ENCODE assay signal across 17 cellular contexts in the genomic region with DNA sequence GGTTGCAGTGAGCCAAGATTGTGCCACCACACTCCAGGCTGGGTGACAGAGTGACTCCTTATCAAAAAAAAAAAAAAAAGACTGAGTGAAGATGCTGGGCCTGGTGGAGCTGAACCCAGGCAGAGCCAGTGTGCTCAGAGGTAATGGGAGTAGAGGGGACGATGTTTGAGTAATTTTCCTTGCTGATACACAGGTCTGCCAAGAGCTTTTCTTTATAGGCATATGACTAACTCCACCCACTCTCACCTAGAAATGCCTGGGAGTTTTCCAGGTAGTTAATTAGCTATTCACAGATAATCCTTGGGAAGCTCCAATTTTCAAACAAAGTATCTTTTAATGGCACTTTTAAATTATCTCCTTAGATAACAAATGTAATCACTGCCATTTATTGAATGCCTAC.
"Had no signal": no experiment of that assay in that cellular context is flagged by ENCODE, and none has a peak within 500 bp of the region (broad histone marks: within the 10 kb centered on the region; RNA-seq: fewer than 3 reads in every experiment).

No MANE protein-coding gene starts in this region.

- H3K4me1 Mint-ChIP-seq: nephron progenitor cell had no signal

- H3K4me1 ChIP-seq: stomach had no signal

- H3K27ac ChIP-seq: dorsolateral prefrontal cortex, hepatocyte, stomach, thoracic aorta, transverse colon had no signal

- H3K4me3 ChIP-seq: dorsolateral prefrontal cortex, esophagus squamous epithelium, hepatocyte, stomach, thoracic aorta, transverse colon had no signal

- H3K4me3 Mint-ChIP-seq: naive thymus-derived CD4-positive, alpha-beta T cell; nephron progenitor cell had no signal

- H3K9me3 Mint-ChIP-seq: naive thymus-derived CD4-positive, alpha-beta T cell; nephron progenitor cell had no signal

- H3K79me2 ChIP-seq: hepatocyte had no signal

- DNase-seq: cortex of kidney; dorsolateral prefrontal cortex; effector CD8-positive, alpha-beta T cell; esophagus squamous epithelium; foreskin melanocyte; naive thymus-derived CD4-positive, alpha-beta T cell; nephron progenitor cell; posterior cingulate gyrus; right cardiac atrium; small intestine; stimulated activated CD4-positive, alpha-beta T cell treated with anti-CD3 and anti-CD28 coated beads, Interleukin-12 subunit alpha, Interleukin-12 subunit beta, amount 100 ng/mL, for 4 hours; stimulated activated naive CD4-positive, alpha-beta T cell; stomach; substantia nigra; transverse colon had no signal

- H3K36me3 ChIP-seq: esophagus squamous epithelium, stomach, thoracic aorta, transverse colon had no signal

- H3K4me2 ChIP-seq: hepatocyte had no signal

- H3K36me3 Mint-ChIP-seq: naive thymus-derived CD4-positive, alpha-beta T cell had no signal

- H2AFZ ChIP-seq: hepatocyte had no signal

- H3K27ac Mint-ChIP-seq: naive thymus-derived CD4-positive, alpha-beta T cell; nephron progenitor cell had no signal

- ATAC-seq: naive thymus-derived CD4-positive, alpha-beta T cell; right cardiac atrium had no signal

- H3K27me3 ChIP-seq: dorsolateral prefrontal cortex, esophagus squamous epithelium, hepatocyte, stomach, transverse colon had no signal

- H3K9me3 ChIP-seq: esophagus squamous epithelium, stomach, thoracic aorta, transverse colon had no signal
